ENCODE assay signal across 8 cellular contexts in genomic region chr16:50697881-50698767, GRCh38. TPM values are rescaled to one million over a fixed set of nuclear protein-coding genes. Genes with fewer than 3 reads are reported as not detected.
DNase-seq lines count a peak whose midpoint lies in the region; ATAC-seq and TF ChIP-seq lines count a peak whose summit lies in the region.

No MANE protein-coding gene starts in this region.

- DNase-seq in activated gamma-delta T cell treated with anti-CD3 and anti-CD28 coated beads, Interleukin-2, amount 50 U/mL, for 16 hours (ENCODE audit: low read depth) = peak; percentile 36
- DNase-seq in activated gamma-delta T cell (lab: John Stamatoyannopoulos, UW) (no peak), foreskin fibroblast (peak in 1 of 2 donors; percentile 35), sigmoid colon (no peak), WERI-Rb-1 (no peak), SW 1271 (lab: John Stamatoyannopoulos, UW) (no peak)
- DNase-seq in activated CD4-positive, alpha-beta T cell treated with anti-CD3 and anti-CD28 coated beads, Interleukin-2, amount 50 U/mL, for 48 hours = peak; percentile 76 to 80

- ATAC-seq in HG03039 (IDR thresholded peaks at IDR 0.05; ENCODE audit: unreplicated experiment) = peak; percentile 48

- H3K4me1 ChIP-seq in sigmoid colon = peaks cover 0 to 34% (median 29%) of the 10 kb centered on the region in 4 donors

- intact Hi-C loops in sigmoid colon (cut with DNase I) = loop anchor here (5.0 to 10.0 kb wide), 2 partner anchors 44 to 107 kb away; partner anchors contain the start of gene CYLD

- no peak for TF ChIP-seq POLR2A in sigmoid colon (IDR thresholded peaks at IDR 0.05)

- no peak for TF ChIP-seq EP300 in sigmoid colon (IDR thresholded peaks at IDR 0.05)

- WGBS in sigmoid colon, 2 donors = 54% methylated on average over 19 of the region's 19 CpGs

- TF ChIP-seq CTCF in foreskin fibroblast (IDR thresholded peaks at IDR 0.05; ENCODE audit: low read depth, low read length) (no peak), sigmoid colon (IDR thresholded peaks at IDR 0.05) (no peak), WERI-Rb-1 (IDR thresholded peaks at IDR 0.05; ENCODE audit: low read depth, low read length) (no peak)

- H3K9me3 ChIP-seq in sigmoid colon (no peaks in the 10 kb centered on the region), WERI-Rb-1 (ENCODE audit: severe bottlenecking) (no peaks in the 10 kb centered on the region)

- H3K36me3 ChIP-seq in sigmoid colon = no peaks in the 10 kb centered on the region
- H3K36me3 ChIP-seq in WERI-Rb-1 = no peaks in the 10 kb centered on the region

- H3K4me3 ChIP-seq in foreskin fibroblast (ENCODE audit: low read depth in 1 of 2, low read length in 2 of 2) (peak overlapping the region; percentile 42 to 44), sigmoid colon (peak overlapping the region; percentile 15 to 45 (median 38)), WERI-Rb-1 (ENCODE audit: low read depth, low read length) (no peak overlapping the region)

- H3K27me3 ChIP-seq in sigmoid colon (peaks cover 0 to 4% (median 0%) of the 10 kb centered on the region in 3 donors), WERI-Rb-1 (ENCODE audit: insufficient read depth, low read depth, severe bottlenecking) (no peaks in the 10 kb centered on the region)

- H3K27ac ChIP-seq in sigmoid colon (peak overlapping the region; percentile 48 to 77 (median 64)), WERI-Rb-1 (no peak overlapping the region)

RNA-seq across cellular contexts. Expression of gene NOD2, which starts 4.7 kb away (rescaled TPM):
- total RNA-seq in sigmoid colon = 1 to 10 TPM; 2.5 to 3.0 (median 2.7) TPM
- polyA plus RNA-seq in sigmoid colon = under 1 TPM; 0.23 to 0.76 (median 0.60) TPM

RNA-seq across cellular contexts. Expression of gene SNX20, which starts 17.0 kb away (rescaled TPM):
- total RNA-seq in sigmoid colon = 1 to 10 TPM; 1.5 to 1.9 (median 1.8) TPM
- polyA plus RNA-seq in sigmoid colon = 1 to 10 TPM in 1 of 3 donors, under 1 TPM in 2; 0.60 to 9.3 (median 0.92) TPM

RNA-seq across cellular contexts. Expression of gene CYLD, which starts 43.8 kb away (rescaled TPM):
- 10 to 100 TPM; 29.6 to 45.3 (median 38.5) TPM for total RNA-seq in sigmoid colon
- 10 to 100 TPM in 1 of 3 donors, 1 to 10 TPM in 2; 7.9 to 17.6 (median 8.4) TPM for polyA plus RNA-seq in sigmoid colon

Comparison
In these comparisons a context has a peak if more than half of its experiments do, and no peak if none do; other contexts are left out.
1. DNase-seq: peak in activated gamma-delta T cell treated with anti-CD3 and anti-CD28 coated beads, Interleukin-2, amount 50 U/mL, for 16 hours (single experiment) and activated CD4-positive, alpha-beta T cell treated with anti-CD3 and anti-CD28 coated beads, Interleukin-2, amount 50 U/mL, for 48 hours (2 of 2); none in activated gamma-delta T cell (single experiment), sigmoid colon (single experiment), WERI-Rb-1 (single experiment) and SW 1271 (0 of 2).